In the genomic region with DNA sequence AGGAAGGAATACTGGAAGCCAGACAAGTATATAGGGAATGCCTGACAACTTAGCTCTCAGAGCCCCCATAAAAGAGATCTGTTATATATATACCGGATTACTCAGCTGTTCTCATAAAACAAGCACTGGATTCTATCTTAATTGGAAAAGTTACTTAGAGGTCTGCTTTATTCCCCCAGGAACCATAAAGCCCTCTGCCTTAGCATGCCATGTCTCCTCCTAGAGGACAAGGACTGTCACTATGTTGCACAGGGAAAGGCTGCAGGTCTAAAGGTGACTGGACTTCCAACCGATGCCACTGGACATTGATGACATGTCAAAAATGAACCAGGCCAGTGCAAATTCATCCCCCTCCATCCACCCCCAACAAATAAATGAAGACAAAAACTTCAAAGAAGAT, we compare ENCODE assay signal across 11 cellular contexts. TPM values are rescaled to one million over a fixed set of nuclear protein-coding genes. Genes with fewer than 3 reads are reported as not detected.
A peak's percentile ranks its signal among the peaks of the same experiment; 100 is the strongest.
DNase-seq lines count a peak whose midpoint lies in the region; ATAC-seq, FAIRE-seq and TF ChIP-seq lines count a peak whose summit lies in the region.
"Had no signal": no experiment of that assay in that cellular context is flagged by ENCODE, and none has a peak within 500 bp of the region (broad histone marks: within the 10 kb centered on the region; RNA-seq: fewer than 3 reads in every experiment).

No MANE protein-coding gene starts in this region.

- H3K27ac ChIP-seq in Panc1 (ENCODE audit: low read length) (no peak overlapping the region), hepatocyte (peak overlapping the region; percentile 14), gastroesophageal sphincter (no peak overlapping the region)
- H3K27ac ChIP-seq: esophagus muscularis mucosa, skin epidermis had no signal

- H3K9me3 Mint-ChIP-seq in T-helper 2 cell treated with Interferon-gamma antibody and Interleukin-4, amounts not matched to agents 5 μg/mL and 100 μg/mL, for 36 hours: no peaks in the 10 kb centered on the region

- no peak for TF ChIP-seq POLR2A in gastroesophageal sphincter (IDR thresholded peaks at IDR 0.05)

- POLR2A ChIA-PET in Panc1 (lab: Charles Lee): no interaction called here

- H4K20me1 ChIP-seq in hepatocyte (ENCODE audit: insufficient read depth, poor library complexity, severe bottlenecking): no peaks in the 10 kb centered on the region

- H3K36me3 Mint-ChIP-seq in T-helper 2 cell treated with Interferon-gamma antibody and Interleukin-4, amounts not matched to agents 5 μg/mL and 100 μg/mL, for 36 hours (ENCODE audit: low read depth): peaks cover 15% of the 10 kb centered on the region

- H3K79me2 ChIP-seq in hepatocyte: peaks cover 90% of the 10 kb centered on the region

- peaks cover 40% of the 10 kb centered on the region for H3K4me1 Mint-ChIP-seq in T-helper 2 cell treated with Interferon-gamma antibody and Interleukin-4, amounts not matched to agents 5 μg/mL and 100 μg/mL, for 36 hours (ENCODE audit: low read depth)

- H3K4me2 ChIP-seq in hepatocyte: no peak overlapping the region

- DNase-seq in AG09309 (ENCODE audit: low read depth): no peak
- DNase-seq in GM13976 (ENCODE audit: low spot score): no peak
- no peak for DNase-seq in Panc1 (ENCODE audit: low read depth, low spot score)
- peak; percentile 50 for DNase-seq in hepatocyte (ENCODE audit: low spot score)
- no peak for DNase-seq in T-helper 2 cell treated with Interferon-gamma antibody and Interleukin-4, amounts not matched to agents 5 μg/mL and 100 μg/mL, for 36 hours (ENCODE audit: low spot score)
- DNase-seq in GM19239 (ENCODE audit: insufficient read length, low spot score): no peak
- DNase-seq: NCI-H187 treated with DMSO at 0.1 percent for 48 hours had no signal

- H3K9me3 ChIP-seq in Panc1 (ENCODE audit: control insufficient read depth, insufficient read depth, low read depth, low read length) (no peaks in the 10 kb centered on the region), hepatocyte (ENCODE audit: low read depth) (no peaks in the 10 kb centered on the region), gastroesophageal sphincter (no peaks in the 10 kb centered on the region)
- H3K9me3 ChIP-seq: esophagus muscularis mucosa had no signal

- BruUV-seq in Panc1 (replicated peaks; lab: Mats Ljungman, UMichigan): no TSS peak

- H3K36me3 ChIP-seq in Panc1 (ENCODE audit: control insufficient read depth, insufficient read depth, low read length) (no peaks in the 10 kb centered on the region), hepatocyte (replicated peaks; ENCODE audit: insufficient read depth, low read depth) (no peaks in the 10 kb centered on the region), gastroesophageal sphincter (no peaks in the 10 kb centered on the region)

- intact Hi-C loops in Panc1 (cut with micrococcal nuclease; ENCODE audit: unreplicated experiment): loop anchor here (2.0 to 10.0 kb wide), 2 partner anchors 62 to 92 kb away; no protein-coding TSS in a partner anchor

- H3K27me3 Mint-ChIP-seq in T-helper 2 cell treated with Interferon-gamma antibody and Interleukin-4, amounts not matched to agents 5 μg/mL and 100 μg/mL, for 36 hours (ENCODE audit: low read depth): no peaks in the 10 kb centered on the region

- WGBS in hepatocyte (ENCODE audit: low lambda C conversion rate, missing lambda C conversion rate): 53% methylated on average over 2 of the region's 2 CpGs
- 67 to 79% methylated on average over 1 to 2 of the region's 2 CpGs for WGBS in gastroesophageal sphincter (ENCODE audit: low coverage in 1 of 2), 2 donors

- TF ChIP-seq CTCF in AG09309 (IDR thresholded peaks at IDR 0.05; ENCODE audit: control insufficient read depth, insufficient read depth, low read depth, low read length, missing control alignments) (peak; percentile 36), GM13976 (IDR thresholded peaks at IDR 0.05; ENCODE audit: borderline replicate concordance, control extremely low read depth, extremely low read depth, insufficient read depth, missing control alignments) (peak; percentile 10), Panc1 (IDR thresholded peaks at IDR 0.05) (peak; percentile 76), hepatocyte (IDR thresholded peaks at IDR 0.05; ENCODE audit: poor library complexity) (peak; percentile 39), gastroesophageal sphincter (IDR thresholded peaks at IDR 0.05) (peak in 1 of 4 experiments; percentile 15)

- in situ Hi-C loops in GM13976 (cut with MboI; ENCODE audit: low sequenced_read_pairs, unreplicated experiment) (no loop called here), Panc1 (cut with HindIII; ENCODE audit: low pct_unique_long_range_greater_than_20kb, low sequenced_read_pairs) (no loop called here)

- no peak overlapping the region for H3K27ac Mint-ChIP-seq in T-helper 2 cell treated with Interferon-gamma antibody and Interleukin-4, amounts not matched to agents 5 μg/mL and 100 μg/mL, for 36 hours

- H3K27me3 ChIP-seq in Panc1 (ENCODE audit: control insufficient read depth, insufficient read depth, low read length): no peaks in the 10 kb centered on the region
- no peaks in the 10 kb centered on the region for H3K27me3 ChIP-seq in hepatocyte
- H3K27me3 ChIP-seq in gastroesophageal sphincter: no peaks in the 10 kb centered on the region
- H3K27me3 ChIP-seq: esophagus muscularis mucosa had no signal

- no peak for TF ChIP-seq EP300 in gastroesophageal sphincter (IDR thresholded peaks at IDR 0.05)

- H3K4me1 ChIP-seq in Panc1 (ENCODE audit: control insufficient read depth, insufficient read depth, low read length) (peaks cover 38% of the 10 kb centered on the region), hepatocyte (ENCODE audit: insufficient read depth) (peaks cover 17% of the 10 kb centered on the region), gastroesophageal sphincter (peaks cover 0 to 62% (median 8%) of the 10 kb centered on the region in 3 donors)

- CTCF ChIA-PET in Panc1 (lab: Charles Lee): no interaction called here

- FAIRE-seq in GM19239 (lab: Jason Lieb, UNC): no peak

- H3K4me3 ChIP-seq in AG09309 (ENCODE audit: control insufficient read depth, low read depth, low read length) (no peak overlapping the region), Panc1 (ENCODE audit: low read depth in 2 of 2, low read length in 2 of 2) (no peak overlapping the region), hepatocyte (no peak overlapping the region), gastroesophageal sphincter (no peak overlapping the region)
- H3K4me3 ChIP-seq: esophagus muscularis mucosa, skin epidermis had no signal

- no peak overlapping the region for H3K4me3 Mint-ChIP-seq in T-helper 2 cell treated with Interferon-gamma antibody and Interleukin-4, amounts not matched to agents 5 μg/mL and 100 μg/mL, for 36 hours

- H3K9me2 ChIP-seq in hepatocyte (replicated peaks; ENCODE audit: insufficient read depth): no peaks in the 10 kb centered on the region

- ATAC-seq in Panc1: peak; percentile 60
- ATAC-seq in GM18870 (IDR thresholded peaks at IDR 0.05; ENCODE audit: unreplicated experiment): no peak
- ATAC-seq in gastroesophageal sphincter: no peak

- H2AFZ ChIP-seq in hepatocyte: no peak overlapping the region

RNA-seq across cellular contexts. Expression of gene EXOC2, which starts 6.4 kb away (rescaled TPM):
- total RNA-seq in Panc1 (2021; ENCODE audit: unreplicated experiment): 30.5 TPM
- polyA plus RNA-seq in Panc1 (2012; ENCODE audit: insufficient read length): 19.5 TPM
- 27.0 and 32.5 TPM in 2 replicates for total RNA-seq in hepatocyte
- 15.4 and 16.9 TPM in 2 replicates for polyA plus RNA-seq in hepatocyte
- 10 to 100 TPM; 17.8 to 39.2 (median 25.8) TPM for total RNA-seq in gastroesophageal sphincter

RNA-seq across cellular contexts. Expression of gene HUS1B, which starts 29.6 kb away (rescaled TPM):
- total RNA-seq in Panc1 (2021; ENCODE audit: unreplicated experiment): 0.74 TPM
- not detected for polyA plus RNA-seq in Panc1 (2012; ENCODE audit: insufficient read length)
- 0.33 and 1.2 TPM in 2 replicates for total RNA-seq in hepatocyte
- 0.45 and 1.2 TPM in 2 replicates for polyA plus RNA-seq in hepatocyte
- total RNA-seq in gastroesophageal sphincter: 1 to 10 TPM in 2 of 4 donors, under 1 TPM in 1, not detected in 1; 0.77 to 2.3 (median 2.0) TPM
